Comparison of ENCODE assay signal across 15 cellular contexts in the genomic region with DNA sequence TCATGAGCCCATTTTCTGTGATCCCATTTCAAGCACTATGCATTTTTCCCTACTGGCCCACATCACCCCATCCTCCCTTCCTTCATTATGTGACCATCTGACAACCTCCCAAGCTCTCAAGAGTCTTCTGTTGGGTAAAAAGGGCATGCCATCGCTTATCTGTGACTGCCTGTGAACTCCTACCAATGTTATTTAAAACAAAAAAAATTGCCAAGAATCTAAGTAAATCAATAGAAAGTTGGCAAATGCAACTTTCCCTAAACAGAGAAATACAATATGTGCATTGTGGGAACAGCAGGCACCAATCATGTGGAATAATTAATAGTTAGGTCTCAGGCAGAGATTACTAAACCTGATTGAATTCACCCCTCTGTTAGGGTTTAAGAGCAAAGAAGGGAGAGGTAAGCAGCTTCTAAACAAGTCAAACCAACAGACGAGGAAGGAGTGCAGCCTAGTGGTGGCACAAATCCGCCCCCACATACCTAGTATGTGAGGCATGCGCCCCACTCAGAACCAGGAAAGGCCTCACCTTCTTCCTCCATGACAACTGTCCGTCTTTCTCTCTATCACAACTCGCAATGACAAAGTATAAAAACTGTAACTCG. TPM values are rescaled to one million over a fixed set of nuclear protein-coding genes. Genes with fewer than 3 reads are reported as not detected.
DNase-seq lines count a peak whose midpoint lies in the region; ATAC-seq, FAIRE-seq and TF ChIP-seq lines count a peak whose summit lies in the region.
"Had no signal": no experiment of that assay in that cellular context is flagged by ENCODE, and none has a peak within 500 bp of the region (broad histone marks: within the 10 kb centered on the region; RNA-seq: fewer than 3 reads in every experiment).

No MANE protein-coding gene starts in this region.

- H4K20me1 ChIP-seq in keratinocyte (ENCODE audit: control insufficient read depth, extremely low read depth, insufficient read depth, low read length): no peaks in the 10 kb centered on the region
- H4K20me1 ChIP-seq: BLaER1 treated with 17β-estradiol and CSF1 and Interleukin-3, amounts not matched to agents 10 nM and 100 nM had no signal

- no peak for TF ChIP-seq CTCF in MCF 10A (IDR thresholded peaks at IDR 0.05; ENCODE audit: unreplicated experiment)
- no peak for TF ChIP-seq CTCF in breast epithelium (IDR thresholded peaks at IDR 0.05)
- TF ChIP-seq CTCF in keratinocyte (optimal IDR thresholded peaks at IDR 0.05 in 1 of 3, IDR thresholded peaks at IDR 0.05 in 1 of 3, conservative IDR thresholded peaks at IDR 0.05 in 1 of 3; ENCODE audit: extremely low read depth in 1 of 3, insufficient read depth in 2 of 3, low read length in 3 of 3): peak in 2 of 3 experiments; percentile 24 to 44
- TF ChIP-seq CTCF in retinal pigment epithelial cell (conservative IDR thresholded peaks at IDR 0.05; ENCODE audit: low read depth, low read length): no peak

- intact Hi-C loops in MCF 10A (cut with micrococcal nuclease) (loop anchor here (2.0 kb wide), 1 partner anchor 78 kb away; no protein-coding TSS in a partner anchor), breast epithelium (cut with DNase I; ENCODE audit: low total_unique reads) (no loop called here)

- no peaks in the 10 kb centered on the region for H3K79me2 ChIP-seq in keratinocyte (ENCODE audit: control insufficient read depth, insufficient read depth, low read length)

- no peak overlapping the region for H3K9ac ChIP-seq in keratinocyte (ENCODE audit: control insufficient read depth, extremely low read depth, insufficient read depth, low read length)
- H3K9ac ChIP-seq: BLaER1 treated with 17β-estradiol and CSF1 and Interleukin-3, amounts not matched to agents 10 nM and 100 nM had no signal

- peak overlapping the region; percentile 63 for H3K27ac Mint-ChIP-seq in MCF 10A (ENCODE audit: low read depth, unreplicated experiment)

- H3K9me3 ChIP-seq in breast epithelium (no peaks in the 10 kb centered on the region), keratinocyte (ENCODE audit: control insufficient read depth, low read depth, low read length) (no peaks in the 10 kb centered on the region)

- no peaks in the 10 kb centered on the region for H3K27me3 ChIP-seq in breast epithelium
- no peaks in the 10 kb centered on the region for H3K27me3 ChIP-seq in keratinocyte (ENCODE audit: control insufficient read depth, extremely low read depth, insufficient read depth, low read length)
- H3K27me3 ChIP-seq: BLaER1 treated with 17β-estradiol and CSF1 and Interleukin-3, amounts not matched to agents 10 nM and 100 nM had no signal

- no peaks in the 10 kb centered on the region for H3K36me3 ChIP-seq in breast epithelium
- H3K36me3 ChIP-seq in keratinocyte (ENCODE audit: control insufficient read depth in 2 of 2, extremely low read depth in 1 of 2, insufficient read depth in 2 of 2, low read length in 2 of 2): no peaks in the 10 kb centered on the region
- H3K36me3 ChIP-seq: BLaER1 treated with 17β-estradiol and CSF1 and Interleukin-3, amounts not matched to agents 10 nM and 100 nM had no signal

- no peak overlapping the region for H3K4me3 Mint-ChIP-seq in MCF 10A (ENCODE audit: unreplicated experiment)

- ATAC-seq in HG03025 (IDR thresholded peaks at IDR 0.05; ENCODE audit: low FRiP score, unreplicated experiment): no peak
- ATAC-seq in HG03439 (IDR thresholded peaks at IDR 0.05; ENCODE audit: unreplicated experiment): no peak

- FAIRE-seq in keratinocyte (lab: Jason Lieb, UNC): no peak
- FAIRE-seq: RCC 7860 had no signal

- H3K9me1 ChIP-seq in keratinocyte (ENCODE audit: control insufficient read depth, extremely low read depth, insufficient read depth, low read length): no peaks in the 10 kb centered on the region

- H3K4me2 ChIP-seq in keratinocyte (ENCODE audit: control insufficient read depth, extremely low read depth, insufficient read depth, low read depth, low read length): no peak overlapping the region
- H3K4me2 ChIP-seq: BLaER1 treated with 17β-estradiol and CSF1 and Interleukin-3, amounts not matched to agents 10 nM and 100 nM had no signal

- H2AFZ ChIP-seq in keratinocyte (ENCODE audit: control insufficient read depth, low read length): no peak overlapping the region

- H3K27me3 Mint-ChIP-seq in MCF 10A (ENCODE audit: insufficient read depth, unreplicated experiment): no peaks in the 10 kb centered on the region

- H3K36me3 Mint-ChIP-seq in MCF 10A (ENCODE audit: insufficient read depth, unreplicated experiment): peaks cover 25% of the 10 kb centered on the region

- CTCF ChIA-PET in MCF 10A (lab: Yijun Ruan, JAX): interaction anchor here (0.7 to 2.9 kb wide), 7 partner anchors 10 to 400 kb away, joined by 3 to 37 read pairs (median 5); no protein-coding TSS in a partner anchor

- peak; percentile 18 for DNase-seq in MCF 10A (ENCODE audit: unreplicated experiment)
- no peak for DNase-seq in breast epithelium (ENCODE audit: low spot score in 2 of 2)
- peak; percentile 24 for DNase-seq in astrocyte of the hippocampus (ENCODE audit: low read depth, low spot score)
- DNase-seq in keratinocyte (ENCODE audit: low read depth, low spot score): no peak
- DNase-seq in retinal pigment epithelial cell (ENCODE audit: low read depth): peak; percentile 5
- DNase-seq in ureter (ENCODE audit: low spot score): no peak
- DNase-seq: H7, KBM-7, NCI-H1092, NCI-H510A treated with DMSO at 0.1 percent for 48 hours, SHP77 had no signal

- H3K4me1 Mint-ChIP-seq in MCF 10A (ENCODE audit: insufficient read depth, unreplicated experiment): no peaks in the 10 kb centered on the region

- H3K4me1 ChIP-seq in breast epithelium (no peaks in the 10 kb centered on the region), keratinocyte (ENCODE audit: control insufficient read depth, extremely low read depth, insufficient read depth, low read length) (no peaks in the 10 kb centered on the region)

- TF ChIP-seq POLR2A in breast epithelium (IDR thresholded peaks at IDR 0.05): no peak

- no peak overlapping the region for H3K27ac ChIP-seq in breast epithelium
- no peak overlapping the region for H3K27ac ChIP-seq in keratinocyte (ENCODE audit: control insufficient read depth, insufficient read depth, low read length)
- H3K27ac ChIP-seq: BLaER1 treated with 17β-estradiol and CSF1 and Interleukin-3, amounts not matched to agents 10 nM and 100 nM had no signal

- H3K4me3 ChIP-seq in breast epithelium (no peak overlapping the region), keratinocyte (ENCODE audit: control insufficient read depth in 2 of 3, extremely low read depth in 1 of 3, insufficient read depth in 2 of 3, low read depth in 1 of 3, low read length in 3 of 3) (no peak overlapping the region), retinal pigment epithelial cell (ENCODE audit: low read length) (no peak overlapping the region)
- H3K4me3 ChIP-seq: BLaER1 treated with 17β-estradiol and CSF1 and Interleukin-3, amounts not matched to agents 10 nM and 100 nM had no signal

- no TSS peak for BruUV-seq in MCF 10A (replicated peaks; lab: Mats Ljungman, UMichigan)

- POLR2A ChIA-PET in MCF 10A (lab: Yijun Ruan, JAX): no interaction called here

- dilution Hi-C loops in keratinocyte (cut with MboI; ENCODE audit: extremely low pct_ligation_motif_present, low sequenced_read_pairs): no loop called here

- H3K9me3 Mint-ChIP-seq in MCF 10A (ENCODE audit: unreplicated experiment): no peaks in the 10 kb centered on the region

RNA-seq across cellular contexts. Expression of gene DZIP1, which starts 29.8 kb away (rescaled TPM):
- total RNA-seq in MCF 10A (2022): 16.4 and 22.1 TPM in 2 replicates
- total RNA-seq in breast epithelium: 10 to 100 TPM; 10.2 to 20.3 (median 10.4) TPM
- 0.88 to 1.4 TPM (median 1.3 TPM) in 3 replicates for polyA plus RNA-seq in keratinocyte
- 0.74 TPM for polyA plus RNA-seq in keratinocyte (2011; ENCODE audit: low read depth)
- 0.97 and 1.7 TPM in 2 replicates for polyA plus RNA-seq in keratinocyte (2011; cell fraction: cytosol; rRNA removed)
- 1.8 TPM in 2 replicates for polyA plus RNA-seq in keratinocyte (2011; cell fraction: nucleus; rRNA removed)
- polyA plus RNA-seq in keratinocyte (2012; ENCODE audit: low replicate concordance): 0.32 and 1.4 TPM in 2 replicates
- 0.46 to 1.2 TPM (median 1.0 TPM) in 3 replicates for polyA minus RNA-seq in keratinocyte
- polyA minus RNA-seq in keratinocyte (2011; cell fraction: cytosol; rRNA and poly(A)+ RNA removed): 2.5 TPM
- polyA minus RNA-seq in keratinocyte (2011; cell fraction: nucleus; rRNA and poly(A)+ RNA removed): 1.6 and 2.1 TPM in 2 replicates
- total RNA-seq in ureter: 17.2 TPM

Comparison
In these comparisons a context has a peak if more than half of its experiments do, and no peak if none do; other contexts are left out.
1. DNase-seq: peak in MCF 10A (single experiment), astrocyte of the hippocampus (single experiment) and retinal pigment epithelial cell (single experiment); none in breast epithelium (0 of 2), keratinocyte (single experiment) and ureter (single experiment).
2. CTCF ChIP-seq: peak in keratinocyte (2 of 3); none in MCF 10A (single experiment), breast epithelium (0 of 3) and retinal pigment epithelial cell (single experiment).